In genomic region chr15:94177112-94177511, GRCh38 we compare ENCODE assay signal across 16 cellular contexts. TPM values are rescaled to one million over a fixed set of nuclear protein-coding genes. Genes with fewer than 3 reads are reported as not detected.
DNase-seq lines count a peak whose midpoint lies in the region; ATAC-seq, FAIRE-seq and TF ChIP-seq lines count a peak whose summit lies in the region.
"Had no signal": no experiment of that assay in that cellular context is flagged by ENCODE, and none has a peak within 500 bp of the region (broad histone marks: within the 10 kb centered on the region; RNA-seq: fewer than 3 reads in every experiment).

No MANE protein-coding gene starts in this region.

- no peak overlapping the region for H3K27ac ChIP-seq in astrocyte (ENCODE audit: low read depth, low read length)
- H3K27ac ChIP-seq: gastrocnemius medialis had no signal

- H3K4me1 ChIP-seq in astrocyte (ENCODE audit: insufficient read depth, low read length) = no peaks in the 10 kb centered on the region
- no peaks in the 10 kb centered on the region for H3K4me1 ChIP-seq in mucosa of descending colon (ENCODE audit: low read depth)
- H3K4me1 ChIP-seq: gastrocnemius medialis had no signal

- TF ChIP-seq POLR2A in NB4 (IDR thresholded peaks at IDR 0.05; ENCODE audit: extremely low read depth, insufficient read length) = no peak

- CTCF ChIA-PET in activated CD8-positive, alpha-beta T cell treated with anti-CD3 and anti-CD28 coated beads for 36 hours (lab: Charles Lee) = interaction anchor here (2.7 kb wide), 1 partner anchor 147 kb away, joined by 13 read pairs; no protein-coding TSS in a partner anchor
- CTCF ChIA-PET in activated CD8-positive, alpha-beta T cell treated with anti-CD3 and anti-CD28 coated beads, Interleukin-2, amount 10 ng/mL, durations not matched to agents 7 days and 5 days (lab: Charles Lee) = no interaction called here

- no peaks in the 10 kb centered on the region for H3K36me3 Mint-ChIP-seq in activated CD8-positive, alpha-beta T cell treated with anti-CD3 and anti-CD28 coated beads for 36 hours (ENCODE audit: low read depth)
- H3K36me3 Mint-ChIP-seq in activated CD8-positive, alpha-beta T cell treated with anti-CD3 and anti-CD28 coated beads, Interleukin-2, amount 10 ng/mL, durations not matched to agents 7 days and 5 days (ENCODE audit: low read depth) = no peaks in the 10 kb centered on the region
- H3K36me3 Mint-ChIP-seq in astrocyte (ENCODE audit: low read depth, unreplicated experiment) = no peaks in the 10 kb centered on the region

- H3K27me3 ChIP-seq in astrocyte (ENCODE audit: insufficient read depth, low read length) = peaks cover 2% of the 10 kb centered on the region
- H3K27me3 ChIP-seq: gastrocnemius medialis had no signal

- H3K9me3 Mint-ChIP-seq in activated CD8-positive, alpha-beta T cell treated with anti-CD3 and anti-CD28 coated beads for 36 hours = no peaks in the 10 kb centered on the region
- H3K9me3 Mint-ChIP-seq in activated CD8-positive, alpha-beta T cell treated with anti-CD3 and anti-CD28 coated beads, Interleukin-2, amount 10 ng/mL, durations not matched to agents 7 days and 5 days (ENCODE audit: insufficient read depth) = peaks cover 3% of the 10 kb centered on the region
- H3K9me3 Mint-ChIP-seq in astrocyte (ENCODE audit: unreplicated experiment) = peaks cover 3% of the 10 kb centered on the region

- H3K4me2 ChIP-seq in astrocyte (ENCODE audit: low read length) = no peak overlapping the region

- H3K79me2 ChIP-seq in astrocyte (ENCODE audit: insufficient read depth, low read length) = no peaks in the 10 kb centered on the region

- H3K9me3 ChIP-seq in astrocyte (ENCODE audit: insufficient read depth, low read depth, low read length) (no peaks in the 10 kb centered on the region), mucosa of descending colon (no peaks in the 10 kb centered on the region)
- H3K9me3 ChIP-seq: gastrocnemius medialis had no signal

- peaks cover 27% of the 10 kb centered on the region for H3K4me1 Mint-ChIP-seq in activated CD8-positive, alpha-beta T cell treated with anti-CD3 and anti-CD28 coated beads for 36 hours (ENCODE audit: low read depth)
- peaks cover 22% of the 10 kb centered on the region for H3K4me1 Mint-ChIP-seq in activated CD8-positive, alpha-beta T cell treated with anti-CD3 and anti-CD28 coated beads, Interleukin-2, amount 10 ng/mL, durations not matched to agents 7 days and 5 days (ENCODE audit: low read depth)
- H3K4me1 Mint-ChIP-seq in astrocyte (ENCODE audit: low read depth, unreplicated experiment) = peaks cover 2% of the 10 kb centered on the region

- FAIRE-seq in astrocyte (lab: Jason Lieb, UNC) = no peak
- FAIRE-seq: K562 had no signal

- no peak overlapping the region for H3K4me3 Mint-ChIP-seq in activated CD8-positive, alpha-beta T cell treated with anti-CD3 and anti-CD28 coated beads for 36 hours
- no peak overlapping the region for H3K4me3 Mint-ChIP-seq in activated CD8-positive, alpha-beta T cell treated with anti-CD3 and anti-CD28 coated beads, Interleukin-2, amount 10 ng/mL, durations not matched to agents 7 days and 5 days
- H3K4me3 Mint-ChIP-seq in astrocyte (ENCODE audit: unreplicated experiment) = no peak overlapping the region
- H3K4me3 Mint-ChIP-seq: activated T-cell treated with anti-CD3 and anti-CD28 coated beads, Interleukin-2, amount 50 U/mL, for 4 hours had no signal

- no peak for TF ChIP-seq CTCF in activated CD8-positive, alpha-beta T cell treated with anti-CD3 and anti-CD28 coated beads for 36 hours (IDR thresholded peaks at IDR 0.05)
- TF ChIP-seq CTCF in NB4 (IDR thresholded peaks at IDR 0.05; ENCODE audit: low read depth, low read length) = no peak
- no peak for TF ChIP-seq CTCF in astrocyte (IDR thresholded peaks at IDR 0.05; ENCODE audit: insufficient read depth, low read depth, low read length)
- no peak for TF ChIP-seq CTCF in mucosa of descending colon (IDR thresholded peaks at IDR 0.05)

- H3K4me3 ChIP-seq in NB4 (ENCODE audit: low read depth, low read length) (no peak overlapping the region), astrocyte (ENCODE audit: insufficient read depth, low read depth, low read length) (no peak overlapping the region), mucosa of descending colon (no peak overlapping the region)
- H3K4me3 ChIP-seq: gastrocnemius medialis, K562 had no signal

- H3K36me3 ChIP-seq in astrocyte (ENCODE audit: insufficient read depth, low read length) (no peaks in the 10 kb centered on the region), mucosa of descending colon (ENCODE audit: low read depth) (no peaks in the 10 kb centered on the region)
- H3K36me3 ChIP-seq: gastrocnemius medialis had no signal

- no peak overlapping the region for H3K9ac ChIP-seq in astrocyte (ENCODE audit: low read length)

- no peak overlapping the region for H2AFZ ChIP-seq in astrocyte (ENCODE audit: low read depth, low read length)

- peak overlapping the region; percentile 14 for H3K27ac Mint-ChIP-seq in activated CD8-positive, alpha-beta T cell treated with anti-CD3 and anti-CD28 coated beads for 36 hours
- no peak overlapping the region for H3K27ac Mint-ChIP-seq in activated CD8-positive, alpha-beta T cell treated with anti-CD3 and anti-CD28 coated beads, Interleukin-2, amount 10 ng/mL, durations not matched to agents 7 days and 5 days
- H3K27ac Mint-ChIP-seq in astrocyte (ENCODE audit: unreplicated experiment) = no peak overlapping the region

- no peak for DNase-seq in activated CD8-positive, alpha-beta T cell treated with anti-CD3 and anti-CD28 coated beads for 36 hours
- DNase-seq in activated CD8-positive, alpha-beta T cell treated with anti-CD3 and anti-CD28 coated beads, Interleukin-2, amount 10 ng/mL, durations not matched to agents 7 days and 5 days = no peak
- DNase-seq in NB4 (ENCODE audit: low read depth) (peak; percentile 59), astrocyte (ENCODE audit: low read depth) (peak; percentile 9), mucosa of descending colon (no peak), GF-D8 (lab: John Stamatoyannopoulos, UW) (no peak)
- DNase-seq: activated CD4-positive, alpha-beta T cell treated with anti-CD3 and anti-CD28 coated beads for 1 hour; activated T-cell treated with anti-CD3 and anti-CD28 coated beads, Interleukin-2, amount 50 U/mL, for 4 hours; gastrocnemius medialis; NCI-H146; NCI-H510A; nucleus accumbens; stimulated activated naive CD4-positive, alpha-beta T cell had no signal

- no peaks in the 10 kb centered on the region for H4K20me1 ChIP-seq in astrocyte (ENCODE audit: insufficient read depth, low read length)

- intact Hi-C loops in activated CD8-positive, alpha-beta T cell treated with anti-CD3 and anti-CD28 coated beads for 36 hours (cut with micrococcal nuclease) = no loop called here
- intact Hi-C loops in mucosa of descending colon (cut with DNase I, micrococcal nuclease) = no loop called here

- H3K27me3 Mint-ChIP-seq in activated CD8-positive, alpha-beta T cell treated with anti-CD3 and anti-CD28 coated beads for 36 hours = peaks cover 2% of the 10 kb centered on the region
- no peaks in the 10 kb centered on the region for H3K27me3 Mint-ChIP-seq in activated CD8-positive, alpha-beta T cell treated with anti-CD3 and anti-CD28 coated beads, Interleukin-2, amount 10 ng/mL, durations not matched to agents 7 days and 5 days (ENCODE audit: low read depth)
- no peaks in the 10 kb centered on the region for H3K27me3 Mint-ChIP-seq in astrocyte (ENCODE audit: low read depth, unreplicated experiment)

- POLR2A ChIA-PET in activated CD8-positive, alpha-beta T cell treated with anti-CD3 and anti-CD28 coated beads for 36 hours (lab: Charles Lee) = interaction anchor here (1.2 kb wide), 1 partner anchor 18 kb away, joined by 3 read pairs; no protein-coding TSS in a partner anchor
- POLR2A ChIA-PET in activated CD8-positive, alpha-beta T cell treated with anti-CD3 and anti-CD28 coated beads, Interleukin-2, amount 10 ng/mL, durations not matched to agents 7 days and 5 days (lab: Charles Lee) = no interaction called here

- peak; percentile 35 for ATAC-seq in activated CD8-positive, alpha-beta T cell treated with anti-CD3 and anti-CD28 coated beads for 36 hours
- ATAC-seq in activated CD8-positive, alpha-beta T cell treated with anti-CD3 and anti-CD28 coated beads, Interleukin-2, amount 10 ng/mL, durations not matched to agents 7 days and 5 days = no peak
- ATAC-seq in mucosa of descending colon = peak; percentile 46
- ATAC-seq in HG03439 (IDR thresholded peaks at IDR 0.05; ENCODE audit: unreplicated experiment) = no peak
- ATAC-seq in HG02852 (IDR thresholded peaks at IDR 0.05; ENCODE audit: unreplicated experiment) = no peak
- ATAC-seq: activated T-cell treated with anti-CD3 and anti-CD28 coated beads, Interleukin-2, amount 50 U/mL, for 4 hours; gastrocnemius medialis; K562 had no signal

RNA-seq across cellular contexts. Expression of gene MCTP2, which starts 54.2 kb away (rescaled TPM):
- total RNA-seq in activated CD8-positive, alpha-beta T cell treated with anti-CD3 and anti-CD28 coated beads for 36 hours = 10 to 100 TPM; 16.2 to 18.3 TPM
- total RNA-seq in activated CD8-positive, alpha-beta T cell treated with anti-CD3 and anti-CD28 coated beads, Interleukin-2, amount 10 ng/mL, durations not matched to agents 7 days and 5 days = 10 to 100 TPM; 26.2 to 26.9 TPM
- total RNA-seq in astrocyte = 2.6 and 4.5 TPM in 2 replicates
- 10 to 100 TPM; 41.9 to 89.3 (median 83.7) TPM for total RNA-seq in mucosa of descending colon

Comparison
In these comparisons a context has a peak if more than half of its experiments do, and no peak if none do; other contexts are left out.
1. ATAC-seq: peak in activated CD8-positive, alpha-beta T cell treated with anti-CD3 and anti-CD28 coated beads for 36 hours (single experiment) and mucosa of descending colon (single experiment); none in activated CD8-positive, alpha-beta T cell treated with anti-CD3 and anti-CD28 coated beads, Interleukin-2, amount 10 ng/mL, durations not matched to agents 7 days and 5 days (single experiment), HG03439 (single experiment) and HG02852 (single experiment).
2. DNase-seq: peak in NB4 (single experiment) and astrocyte (single experiment); none in activated CD8-positive, alpha-beta T cell treated with anti-CD3 and anti-CD28 coated beads for 36 hours (single experiment), activated CD8-positive, alpha-beta T cell treated with anti-CD3 and anti-CD28 coated beads, Interleukin-2, amount 10 ng/mL, durations not matched to agents 7 days and 5 days (single experiment), mucosa of descending colon (0 of 3) and GF-D8 (single experiment).